ENCODE assay signal across 8 cellular contexts in the genomic region with DNA sequence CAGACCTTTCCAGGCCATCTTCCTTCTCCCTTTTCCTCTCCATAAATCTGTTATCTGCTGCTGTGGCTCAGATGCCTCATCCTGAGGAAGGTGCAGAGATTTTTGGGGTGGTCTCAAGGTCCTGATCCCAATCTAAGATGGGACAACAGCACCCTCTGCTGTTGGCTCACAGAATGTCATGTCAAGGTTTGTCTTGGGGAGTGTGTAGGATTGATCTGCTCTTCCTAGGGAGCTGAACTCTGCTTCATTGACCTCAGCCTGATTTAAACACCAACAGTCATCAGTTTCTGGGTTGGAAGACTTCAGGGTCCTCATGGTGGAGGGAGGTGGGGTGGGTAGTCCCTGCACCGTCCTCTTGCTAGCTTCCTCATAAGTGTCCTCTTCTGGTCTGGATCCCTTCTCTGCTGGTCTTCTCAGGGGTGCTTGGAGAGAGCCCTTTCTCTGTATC.
A peak's percentile ranks its signal among the peaks of the same experiment; 100 is the strongest.
DNase-seq lines count a peak whose midpoint lies in the region; ATAC-seq and TF ChIP-seq lines count a peak whose summit lies in the region.

No MANE protein-coding gene starts in this region.

- intact Hi-C loops in CD4-positive, alpha-beta T cell (cut with DNase I, micrococcal nuclease): loop anchor here (1.0 to 5.0 kb wide), 9 partner anchors 28 to 435 kb away; no protein-coding TSS in a partner anchor
- intact Hi-C loops in Right ventricle myocardium superior (cut with DNase I) (loop anchor here (2.0 kb wide), 2 partner anchors 77 to 197 kb away; no protein-coding TSS in a partner anchor), prostate gland (cut with DNase I) (loop anchor here (2.0 kb wide), 1 partner anchor 197 kb away; no protein-coding TSS in a partner anchor), aorta (cut with DNase I) (loop anchor here (1.0 kb wide), 1 partner anchor 198 kb away; no protein-coding TSS in a partner anchor)

- CTCF ChIA-PET in CD4-positive, alpha-beta T cell (lab: Charles Lee): interaction anchor here (0.6 to 6.7 kb wide), 13 partner anchors 28 to 435 kb away, joined by 3 to 86 read pairs (median 6); partner anchors contain the start of gene ATP2B4
- CTCF ChIA-PET in activated naive CD4-positive, alpha-beta T cell treated with anti-CD3 and anti-CD28 coated beads, Interleukin-2, amount 10 ng/mL, durations not matched to agents 7 days and 5 days (lab: Charles Lee): interaction anchor here (0.6 to 5.8 kb wide), 32 partner anchors 11 to 480 kb away, joined by 3 to 132 read pairs (median 5); partner anchors contain the start of genes ATP2B4, LAX1 and OPTC

- in situ Hi-C loops in SK-MEL-5 (cut with HindIII; ENCODE audit: low pct_unique_long_range_greater_than_20kb, low sequenced_read_pairs): no loop called here

- peaks cover 89% of the 10 kb centered on the region for H3K36me3 Mint-ChIP-seq in CD4-positive, alpha-beta T cell (ENCODE audit: low read depth)
- peaks cover 61% of the 10 kb centered on the region for H3K36me3 Mint-ChIP-seq in activated naive CD4-positive, alpha-beta T cell treated with anti-CD3 and anti-CD28 coated beads, Interleukin-2, amount 10 ng/mL, durations not matched to agents 7 days and 5 days

- 92% methylated on average over 1 of the region's 1 CpG for WGBS in prostate gland
- 86 to 87% methylated on average over 1 of the region's 1 CpG for WGBS in aorta, 2 donors

- H3K4me3 ChIP-seq in prostate gland (no peak overlapping the region), aorta (ENCODE audit: low read length in 2 of 2) (no peak overlapping the region)

- no peaks in the 10 kb centered on the region for H3K27me3 Mint-ChIP-seq in CD4-positive, alpha-beta T cell
- H3K27me3 Mint-ChIP-seq in activated naive CD4-positive, alpha-beta T cell treated with anti-CD3 and anti-CD28 coated beads, Interleukin-2, amount 10 ng/mL, durations not matched to agents 7 days and 5 days: no peaks in the 10 kb centered on the region

- POLR2A ChIA-PET in CD4-positive, alpha-beta T cell (lab: Charles Lee): interaction anchor here (1.2 to 5.2 kb wide), 6 partner anchors 28 to 76 kb away, joined by 3 to 44 read pairs (median 6); partner anchors contain the start of genes ATP2B4 and LAX1

- DNase-seq in CD4-positive, alpha-beta T cell: peak; percentile 42 to 71 (median 56)
- DNase-seq in HK-2 (ENCODE audit: unreplicated experiment): peak; percentile 51
- peak; percentile 69 for DNase-seq in SK-MEL-5 (ENCODE audit: low read depth, low spot score)
- DNase-seq in activated naive CD4-positive, alpha-beta T cell treated with anti-CD3 and anti-CD28 coated beads, Interleukin-2, amount 10 ng/mL, durations not matched to agents 7 days and 5 days: peak; percentile 72
- no peak for DNase-seq in Right ventricle myocardium superior
- DNase-seq in prostate gland (ENCODE audit: low spot score): peak; percentile 20
- DNase-seq in aorta: no peak

- H3K36me3 ChIP-seq in prostate gland (no peaks in the 10 kb centered on the region), aorta (ENCODE audit: control insufficient read depth in 1 of 2, insufficient read depth in 2 of 2, low read length in 1 of 2) (peaks cover 10 to 13% of the 10 kb centered on the region in 2 donors)

- H3K27me3 ChIP-seq in CD4-positive, alpha-beta T cell (ENCODE audit: control insufficient read depth, insufficient read depth, low read length): no peaks in the 10 kb centered on the region
- H3K27me3 ChIP-seq in prostate gland (replicated peaks; ENCODE audit: insufficient read depth) (no peaks in the 10 kb centered on the region), aorta (ENCODE audit: control insufficient read depth in 1 of 2, insufficient read depth in 2 of 2, low read length in 1 of 2) (no peaks in the 10 kb centered on the region)

- no peaks in the 10 kb centered on the region for H3K9me3 ChIP-seq in CD4-positive, alpha-beta T cell (ENCODE audit: control insufficient read depth, low read length)
- H3K9me3 ChIP-seq in prostate gland (no peaks in the 10 kb centered on the region), aorta (ENCODE audit: control insufficient read depth, low read length) (no peaks in the 10 kb centered on the region)

- H3K4me1 Mint-ChIP-seq in CD4-positive, alpha-beta T cell (ENCODE audit: low read depth): peaks cover 15% of the 10 kb centered on the region
- peaks cover 23% of the 10 kb centered on the region for H3K4me1 Mint-ChIP-seq in activated naive CD4-positive, alpha-beta T cell treated with anti-CD3 and anti-CD28 coated beads, Interleukin-2, amount 10 ng/mL, durations not matched to agents 7 days and 5 days

- H3K4me3 Mint-ChIP-seq in CD4-positive, alpha-beta T cell: no peak overlapping the region
- no peak overlapping the region for H3K4me3 Mint-ChIP-seq in activated naive CD4-positive, alpha-beta T cell treated with anti-CD3 and anti-CD28 coated beads, Interleukin-2, amount 10 ng/mL, durations not matched to agents 7 days and 5 days

- H3K9me3 Mint-ChIP-seq in CD4-positive, alpha-beta T cell: no peaks in the 10 kb centered on the region
- H3K9me3 Mint-ChIP-seq in activated naive CD4-positive, alpha-beta T cell treated with anti-CD3 and anti-CD28 coated beads, Interleukin-2, amount 10 ng/mL, durations not matched to agents 7 days and 5 days: no peaks in the 10 kb centered on the region

- TF ChIP-seq CTCF in CD4-positive, alpha-beta T cell (IDR thresholded peaks at IDR 0.05): peak; percentile 91
- TF ChIP-seq CTCF in prostate gland (IDR thresholded peaks at IDR 0.05): peak; percentile 61 to 91 (median 88)

- TF ChIP-seq POLR2A in prostate gland (IDR thresholded peaks at IDR 0.05): no peak

- no peak overlapping the region for H3K27ac ChIP-seq in CD4-positive, alpha-beta T cell (ENCODE audit: low read depth, low read length)
- H3K27ac ChIP-seq in prostate gland (no peak overlapping the region), aorta (ENCODE audit: low read depth in 1 of 2, low read length in 2 of 2) (no peak overlapping the region)

- peak overlapping the region; percentile 24 for H3K27ac Mint-ChIP-seq in CD4-positive, alpha-beta T cell
- H3K27ac Mint-ChIP-seq in activated naive CD4-positive, alpha-beta T cell treated with anti-CD3 and anti-CD28 coated beads, Interleukin-2, amount 10 ng/mL, durations not matched to agents 7 days and 5 days: peak overlapping the region; percentile 78

- ATAC-seq in CD4-positive, alpha-beta T cell (ENCODE audit: poor library complexity): peak; percentile 74
- ATAC-seq in Right ventricle myocardium superior (ENCODE audit: poor library complexity): peak; percentile 74
- peak; percentile 69 for ATAC-seq in aorta (ENCODE audit: low FRiP score)
- no peak for ATAC-seq in GM21825 (IDR thresholded peaks at IDR 0.05; ENCODE audit: unreplicated experiment)

- H3K4me1 ChIP-seq in prostate gland (replicated peaks) (no peaks in the 10 kb centered on the region), aorta (ENCODE audit: control insufficient read depth in 1 of 2, insufficient read depth in 2 of 2, low read length in 2 of 2) (no peaks in the 10 kb centered on the region)

Comparison
In these comparisons a context has a peak if more than half of its experiments do, and no peak if none do; other contexts are left out.
1. DNase-seq: peak in CD4-positive, alpha-beta T cell (10 of 10), HK-2 (single experiment), SK-MEL-5 (single experiment), activated naive CD4-positive, alpha-beta T cell treated with anti-CD3 and anti-CD28 coated beads, Interleukin-2, amount 10 ng/mL, durations not matched to agents 7 days and 5 days (single experiment) and prostate gland (single experiment); none in Right ventricle myocardium superior (single experiment) and aorta (0 of 2).